In the genomic region with DNA sequence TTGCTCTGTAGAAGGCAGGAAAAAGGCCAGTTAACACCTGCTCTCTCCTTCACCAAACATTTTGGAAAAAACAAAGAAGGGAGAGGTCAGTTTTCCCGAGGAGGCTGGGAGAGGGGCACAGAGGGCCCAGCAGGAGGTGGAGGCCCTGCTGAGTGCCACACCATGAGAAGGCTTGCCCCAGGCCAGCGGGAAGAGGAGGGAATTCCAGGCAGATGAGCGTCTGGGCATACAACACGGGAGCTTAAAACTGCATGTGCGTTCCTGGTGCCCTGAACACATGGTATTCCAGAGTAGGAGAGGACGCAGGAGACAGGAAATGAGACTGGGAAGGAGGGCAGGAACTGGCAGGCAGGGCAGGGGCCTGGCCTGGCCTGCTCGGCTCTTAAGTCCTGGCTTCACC, we compare ENCODE assay signal across 21 cellular contexts.
DNase-seq lines count a peak whose midpoint lies in the region; ATAC-seq and TF ChIP-seq lines count a peak whose summit lies in the region.
"Had no signal": no experiment of that assay in that cellular context is flagged by ENCODE, and none has a peak within 500 bp of the region (broad histone marks: within the 10 kb centered on the region; RNA-seq: fewer than 3 reads in every experiment).

No MANE protein-coding gene starts in this region.

- no peaks in the 10 kb centered on the region for H3K4me1 Mint-ChIP-seq in activated naive CD4-positive, alpha-beta T cell treated with anti-CD3 and anti-CD28 coated beads, Interleukin-2, amount 10 ng/mL, durations not matched to agents 7 days and 5 days
- H3K4me1 Mint-ChIP-seq in T-helper 17 cell (peaks cover 4% of the 10 kb centered on the region), type B pancreatic cell (ENCODE audit: unreplicated experiment) (peaks cover 20% of the 10 kb centered on the region)

- H3K36me3 ChIP-seq in thyroid gland: peaks cover 0 to 4% of the 10 kb centered on the region in 2 donors

- intact Hi-C loops in thyroid gland (cut with DNase I): no loop called here

- H3K36me3 Mint-ChIP-seq in activated naive CD4-positive, alpha-beta T cell treated with anti-CD3 and anti-CD28 coated beads, Interleukin-2, amount 50 U/mL, for 72 hours: peaks cover 9 to 18% of the 10 kb centered on the region in 2 donors
- no peaks in the 10 kb centered on the region for H3K36me3 Mint-ChIP-seq in activated naive CD4-positive, alpha-beta T cell treated with anti-CD3 and anti-CD28 coated beads, Interleukin-2, amount 10 ng/mL, durations not matched to agents 7 days and 5 days
- H3K36me3 Mint-ChIP-seq in T-helper 17 cell (ENCODE audit: low read depth) (peaks cover 14% of the 10 kb centered on the region), type B pancreatic cell (peaks cover 16% of the 10 kb centered on the region)

- DNase-seq in activated naive CD4-positive, alpha-beta T cell treated with anti-CD3 and anti-CD28 coated beads, Interleukin-2, amount 50 U/mL, for 72 hours (ENCODE audit: low spot score in 2 of 2): no peak
- DNase-seq in activated naive CD4-positive, alpha-beta T cell treated with anti-CD3 and anti-CD28 coated beads, Interleukin-2, amount 10 ng/mL, durations not matched to agents 7 days and 5 days: no peak
- no peak for DNase-seq in T-helper 17 cell
- peak; percentile 17 for DNase-seq in lung microvascular endothelial cell (ENCODE audit: low read depth in 2 of 2)
- no peak for DNase-seq in type B pancreatic cell (ENCODE audit: extremely low spot score, unreplicated experiment)
- DNase-seq in stimulated activated CD8-positive, alpha-beta memory T cell treated with anti-CD3 and anti-CD28 coated beads, Interleukin-4, amount 100 ng/mL, for 48 hours: no peak
- no peak for DNase-seq in thyroid gland
- DNase-seq: activated CD4-positive, alpha-beta T cell treated with anti-CD3 and anti-CD28 coated beads, Interleukin-2, amount 50 U/mL, for 48 hours; activated CD4-positive, CD25-positive, alpha-beta regulatory T cell; activated CD8-positive, alpha-beta memory T cell treated with anti-CD3 and anti-CD28 coated beads, Interleukin-2, amount 50 U/mL, for 48 hours; GM23248; left ventricle myocardium inferior; NCI-H1694 treated with DMSO at 0.1 percent for 48 hours; stimulated activated CD4-positive, alpha-beta T cell treated with anti-CD3 and anti-CD28 coated beads, Interleukin-2, amount 100 ng/mL, for 48 hours; stimulated activated naive CD8-positive, alpha-beta T cell treated with anti-CD3 and anti-CD28 coated beads, Interleukin-15, Interleukin-2, amounts not matched to agents 100 U/mL and 50 U/mL, for 24 hours had no signal

- H3K9me3 Mint-ChIP-seq in activated naive CD4-positive, alpha-beta T cell treated with anti-CD3 and anti-CD28 coated beads, Interleukin-2, amount 50 U/mL, for 72 hours: peaks cover 0 to 2% of the 10 kb centered on the region in 2 donors
- H3K9me3 Mint-ChIP-seq in activated naive CD4-positive, alpha-beta T cell treated with anti-CD3 and anti-CD28 coated beads, Interleukin-2, amount 10 ng/mL, durations not matched to agents 7 days and 5 days: no peaks in the 10 kb centered on the region
- no peaks in the 10 kb centered on the region for H3K9me3 Mint-ChIP-seq in type B pancreatic cell

- 75 to 82% methylated on average over 7 of the region's 7 CpGs for WGBS in thyroid gland, 2 donors

- H3K9me3 ChIP-seq in T-helper 17 cell (ENCODE audit: control insufficient read depth, low read length, poor library complexity, severe bottlenecking) (no peaks in the 10 kb centered on the region), thyroid gland (no peaks in the 10 kb centered on the region)
- H3K9me3 ChIP-seq: A549 had no signal

- TF ChIP-seq POLR2A in thyroid gland (IDR thresholded peaks at IDR 0.05): no peak

- H3K4me3 Mint-ChIP-seq in activated naive CD4-positive, alpha-beta T cell treated with anti-CD3 and anti-CD28 coated beads, Interleukin-2, amount 10 ng/mL, durations not matched to agents 7 days and 5 days: no peak overlapping the region
- H3K4me3 Mint-ChIP-seq in T-helper 17 cell (peak overlapping the region; percentile 53), type B pancreatic cell (no peak overlapping the region)
- H3K4me3 Mint-ChIP-seq: dendritic cell treated with granulocyte-macrophage colony-stimulating factor and Interleukin-4, amounts not matched to agents 40 ng/mL and 50 ng/mL, for 4 days had no signal

- ATAC-seq in activated naive CD4-positive, alpha-beta T cell treated with anti-CD3 and anti-CD28 coated beads, Interleukin-2, amount 50 U/mL, for 72 hours: no peak
- no peak for ATAC-seq in T-helper 17 cell
- ATAC-seq in HG02763 (IDR thresholded peaks at IDR 0.05; ENCODE audit: unreplicated experiment): no peak
- ATAC-seq: A549; stimulated activated naive CD8-positive, alpha-beta T cell treated with anti-CD3 and anti-CD28 coated beads, Interleukin-15, Interleukin-2, amounts not matched to agents 100 U/mL and 50 U/mL, for 24 hours had no signal

- CTCF ChIA-PET in activated naive CD4-positive, alpha-beta T cell treated with anti-CD3 and anti-CD28 coated beads, Interleukin-2, amount 10 ng/mL, durations not matched to agents 7 days and 5 days (lab: Charles Lee): no interaction called here

- H3K4me3 ChIP-seq in thyroid gland (replicated peaks in 1 of 3): no peak overlapping the region
- H3K4me3 ChIP-seq: A549, BLaER1, GM23248, left ventricle myocardium inferior, smooth muscle cell had no signal

- no peak for TF ChIP-seq CTCF in type B pancreatic cell (conservative IDR thresholded peaks at IDR 0.05)
- TF ChIP-seq CTCF in thyroid gland (IDR thresholded peaks at IDR 0.05): no peak

- peak overlapping the region; percentile 26 to 74 for H3K27ac Mint-ChIP-seq in activated naive CD4-positive, alpha-beta T cell treated with anti-CD3 and anti-CD28 coated beads, Interleukin-2, amount 50 U/mL, for 72 hours
- H3K27ac Mint-ChIP-seq in activated naive CD4-positive, alpha-beta T cell treated with anti-CD3 and anti-CD28 coated beads, Interleukin-2, amount 10 ng/mL, durations not matched to agents 7 days and 5 days: no peak overlapping the region
- H3K27ac Mint-ChIP-seq in T-helper 17 cell (no peak overlapping the region), type B pancreatic cell (peak overlapping the region; percentile 52)
- H3K27ac Mint-ChIP-seq: dendritic cell treated with granulocyte-macrophage colony-stimulating factor and Interleukin-4, amounts not matched to agents 40 ng/mL and 50 ng/mL, for 4 days had no signal

- no peak overlapping the region for H3K27ac ChIP-seq in thyroid gland
- H3K27ac ChIP-seq: A549, BLaER1, epithelial cell of prostate, GM23248, left ventricle myocardium inferior had no signal

- H3K27me3 Mint-ChIP-seq in activated naive CD4-positive, alpha-beta T cell treated with anti-CD3 and anti-CD28 coated beads, Interleukin-2, amount 10 ng/mL, durations not matched to agents 7 days and 5 days: no peaks in the 10 kb centered on the region
- H3K27me3 Mint-ChIP-seq in T-helper 17 cell: no peaks in the 10 kb centered on the region
- no peaks in the 10 kb centered on the region for H3K27me3 Mint-ChIP-seq in type B pancreatic cell
- H3K27me3 Mint-ChIP-seq: dendritic cell treated with granulocyte-macrophage colony-stimulating factor and Interleukin-4, amounts not matched to agents 40 ng/mL and 50 ng/mL, for 4 days had no signal

- no peaks in the 10 kb centered on the region for H3K4me1 ChIP-seq in thyroid gland
- H3K4me1 ChIP-seq: A549, left ventricle myocardium inferior had no signal

- H3K27me3 ChIP-seq in thyroid gland: no peaks in the 10 kb centered on the region
- H3K27me3 ChIP-seq: BLaER1 had no signal

Comparison
In these comparisons a context has a peak if more than half of its experiments do, and no peak if none do; other contexts are left out.
1. H3K27ac Mint-ChIP-seq: peak in activated naive CD4-positive, alpha-beta T cell treated with anti-CD3 and anti-CD28 coated beads, Interleukin-2, amount 50 U/mL, for 72 hours (2 of 2) and type B pancreatic cell (single experiment); none in activated naive CD4-positive, alpha-beta T cell treated with anti-CD3 and anti-CD28 coated beads, Interleukin-2, amount 10 ng/mL, durations not matched to agents 7 days and 5 days (single experiment) and T-helper 17 cell (single experiment).
2. DNase-seq: peak in lung microvascular endothelial cell (2 of 2); none in activated naive CD4-positive, alpha-beta T cell treated with anti-CD3 and anti-CD28 coated beads, Interleukin-2, amount 50 U/mL, for 72 hours (0 of 2), activated naive CD4-positive, alpha-beta T cell treated with anti-CD3 and anti-CD28 coated beads, Interleukin-2, amount 10 ng/mL, durations not matched to agents 7 days and 5 days (single experiment), T-helper 17 cell (0 of 3), type B pancreatic cell (single experiment), stimulated activated CD8-positive, alpha-beta memory T cell treated with anti-CD3 and anti-CD28 coated beads, Interleukin-4, amount 100 ng/mL, for 48 hours (single experiment) and thyroid gland (0 of 2).